In the genomic region with DNA sequence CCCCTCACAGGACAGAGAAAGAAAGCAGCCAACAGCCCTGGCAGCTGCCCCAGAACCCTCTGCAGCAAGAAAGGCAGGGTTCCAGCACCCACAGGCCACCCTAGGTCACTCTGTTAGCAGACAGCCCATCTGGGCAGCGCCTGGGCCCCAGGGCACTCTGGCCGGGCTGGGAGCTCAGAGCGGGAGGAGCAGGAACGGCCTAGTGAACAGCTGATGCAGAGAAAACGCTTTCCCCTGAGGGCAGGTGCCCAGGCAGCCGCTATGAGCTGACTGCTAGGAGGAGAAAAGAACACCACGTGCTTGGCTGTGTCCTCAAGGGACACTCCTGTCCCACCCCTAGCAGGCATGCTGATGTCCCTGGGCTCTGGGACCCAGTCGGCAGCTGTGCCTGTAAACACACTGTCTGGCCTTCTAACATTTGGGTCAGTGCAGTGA, we compare ENCODE assay signal across 8 cellular contexts. TPM values are rescaled to one million over a fixed set of nuclear protein-coding genes. Genes with fewer than 3 reads are reported as not detected.
DNase-seq lines count a peak whose midpoint lies in the region; ATAC-seq and TF ChIP-seq lines count a peak whose summit lies in the region.

No MANE protein-coding gene starts in this region.

- H3K36me3 Mint-ChIP-seq in CD4-positive, alpha-beta T cell (ENCODE audit: low read depth), result peaks cover 40% of the 10 kb centered on the region
- peaks cover 81% of the 10 kb centered on the region for H3K36me3 Mint-ChIP-seq in dendritic cell treated with granulocyte-macrophage colony-stimulating factor and Interleukin-4, amounts not matched to agents 40 ng/mL and 50 ng/mL, for 4 days (ENCODE audit: low read depth)
- H3K36me3 Mint-ChIP-seq in nephron (ENCODE audit: low read depth), result peaks cover 7% of the 10 kb centered on the region

- H3K27me3 ChIP-seq in CD4-positive, alpha-beta T cell (ENCODE audit: control insufficient read depth, insufficient read depth, low read length), result no peaks in the 10 kb centered on the region

- no peaks in the 10 kb centered on the region for H3K9me3 ChIP-seq in CD4-positive, alpha-beta T cell (ENCODE audit: control insufficient read depth, low read length)

- H3K27ac Mint-ChIP-seq in CD4-positive, alpha-beta T cell, result peak overlapping the region; percentile 81
- H3K27ac Mint-ChIP-seq in dendritic cell treated with granulocyte-macrophage colony-stimulating factor and Interleukin-4, amounts not matched to agents 40 ng/mL and 50 ng/mL, for 4 days, result peak overlapping the region; percentile 99
- peak overlapping the region; percentile 37 to 66 (median 49) for H3K27ac Mint-ChIP-seq in nephron

- H3K27ac ChIP-seq in CD4-positive, alpha-beta T cell (ENCODE audit: low read depth, low read length), result no peak overlapping the region

- H3K9me3 Mint-ChIP-seq in CD4-positive, alpha-beta T cell, result no peaks in the 10 kb centered on the region
- H3K9me3 Mint-ChIP-seq in dendritic cell treated with granulocyte-macrophage colony-stimulating factor and Interleukin-4, amounts not matched to agents 40 ng/mL and 50 ng/mL, for 4 days, result no peaks in the 10 kb centered on the region
- no peaks in the 10 kb centered on the region for H3K9me3 Mint-ChIP-seq in nephron

- peaks cover 38% of the 10 kb centered on the region for H3K4me1 Mint-ChIP-seq in CD4-positive, alpha-beta T cell (ENCODE audit: low read depth)
- peaks cover 85% of the 10 kb centered on the region for H3K4me1 Mint-ChIP-seq in dendritic cell treated with granulocyte-macrophage colony-stimulating factor and Interleukin-4, amounts not matched to agents 40 ng/mL and 50 ng/mL, for 4 days (ENCODE audit: low read depth)
- H3K4me1 Mint-ChIP-seq in nephron, result peaks cover 45% of the 10 kb centered on the region

- no peak for ATAC-seq in CD4-positive, alpha-beta T cell (ENCODE audit: poor library complexity)
- ATAC-seq in GM21423 (IDR thresholded peaks at IDR 0.05; ENCODE audit: unreplicated experiment), result no peak
- no peak for ATAC-seq in GM21360 (IDR thresholded peaks at IDR 0.05; ENCODE audit: unreplicated experiment)

- intact Hi-C loops in CD4-positive, alpha-beta T cell (cut with DNase I, micrococcal nuclease), result no loop called here
- intact Hi-C loops in dendritic cell treated with granulocyte-macrophage colony-stimulating factor and Interleukin-4, amounts not matched to agents 40 ng/mL and 50 ng/mL, for 4 days (cut with micrococcal nuclease), result no loop called here

- no peak for DNase-seq in CD4-positive, alpha-beta T cell
- DNase-seq in M059J (ENCODE audit: low read depth), result peak; percentile 92
- DNase-seq in MV-4-11 (lab: John Stamatoyannopoulos, UW), result no peak
- no peak for DNase-seq in NCI-H2029 treated with DMSO at 0.1 percent for 48 hours (lab: John Stamatoyannopoulos, UW)

- TF ChIP-seq CTCF in CD4-positive, alpha-beta T cell (IDR thresholded peaks at IDR 0.05), result no peak
- no peak for TF ChIP-seq CTCF in nephron (IDR thresholded peaks at IDR 0.05; ENCODE audit: unreplicated experiment in 3 of 3)

- no peaks in the 10 kb centered on the region for H3K27me3 Mint-ChIP-seq in CD4-positive, alpha-beta T cell
- no peaks in the 10 kb centered on the region for H3K27me3 Mint-ChIP-seq in dendritic cell treated with granulocyte-macrophage colony-stimulating factor and Interleukin-4, amounts not matched to agents 40 ng/mL and 50 ng/mL, for 4 days
- H3K27me3 Mint-ChIP-seq in nephron (ENCODE audit: low read depth), result peaks cover 3% of the 10 kb centered on the region

- POLR2A ChIA-PET in CD4-positive, alpha-beta T cell (lab: Charles Lee), result interaction anchor here (1.4 to 1.6 kb wide), 2 partner anchors 8 to 30 kb away, joined by 3 to 7 read pairs; no protein-coding TSS in a partner anchor

- H3K4me3 Mint-ChIP-seq in CD4-positive, alpha-beta T cell, result no peak overlapping the region
- H3K4me3 Mint-ChIP-seq in dendritic cell treated with granulocyte-macrophage colony-stimulating factor and Interleukin-4, amounts not matched to agents 40 ng/mL and 50 ng/mL, for 4 days, result peak overlapping the region; percentile 69
- no peak overlapping the region for H3K4me3 Mint-ChIP-seq in nephron

- CTCF ChIA-PET in CD4-positive, alpha-beta T cell (lab: Charles Lee), result interaction anchor here (1.0 kb wide), 1 partner anchor 30 kb away, joined by 5 read pairs; no protein-coding TSS in a partner anchor

RNA-seq across cellular contexts. Expression of a gene that starts 6.6 kb away (rescaled TPM):
- 100 to 1,000 TPM; 166 to 168 TPM for total RNA-seq in CD4-positive, alpha-beta T cell
- total RNA-seq in M059J (2014; rRNA removed; shearing (Covaris generic)), result 6.1 and 11.8 TPM in 2 replicates

RNA-seq across cellular contexts. Expression of a gene that starts 49.2 kb away (rescaled TPM):
- 1 to 10 TPM; 1.3 to 1.8 TPM for total RNA-seq in CD4-positive, alpha-beta T cell
- 0.05 and 0.44 TPM in 2 replicates for total RNA-seq in M059J (2014; rRNA removed; shearing (Covaris generic))

RNA-seq across cellular contexts. Expression of a gene that starts 52.7 kb away (rescaled TPM):
- under 1 TPM; 0.16 to 0.39 TPM for total RNA-seq in CD4-positive, alpha-beta T cell
- 0.17 and 0.39 TPM in 2 replicates for total RNA-seq in M059J (2014; rRNA removed; shearing (Covaris generic))

Comparison
In these comparisons a context has a peak if more than half of its experiments do, and no peak if none do; other contexts are left out.
1. H3K27ac Mint-ChIP-seq: peak in every context shown above with its lines; median percentile 99 in dendritic cell treated with granulocyte-macrophage colony-stimulating factor and Interleukin-4, amounts not matched to agents 40 ng/mL and 50 ng/mL, for 4 days; 81 in CD4-positive, alpha-beta T cell; 49 in nephron.
2. RNA of a gene that starts 6.6 kb away (total RNA-seq): 166 to 168 TPM in CD4-positive, alpha-beta T cell; 6.1 to 11.8 TPM in M059J; every median in the first group is over 10 times any median in the second.